9 cellular contexts compared by ENCODE assay signal in the genomic region with DNA sequence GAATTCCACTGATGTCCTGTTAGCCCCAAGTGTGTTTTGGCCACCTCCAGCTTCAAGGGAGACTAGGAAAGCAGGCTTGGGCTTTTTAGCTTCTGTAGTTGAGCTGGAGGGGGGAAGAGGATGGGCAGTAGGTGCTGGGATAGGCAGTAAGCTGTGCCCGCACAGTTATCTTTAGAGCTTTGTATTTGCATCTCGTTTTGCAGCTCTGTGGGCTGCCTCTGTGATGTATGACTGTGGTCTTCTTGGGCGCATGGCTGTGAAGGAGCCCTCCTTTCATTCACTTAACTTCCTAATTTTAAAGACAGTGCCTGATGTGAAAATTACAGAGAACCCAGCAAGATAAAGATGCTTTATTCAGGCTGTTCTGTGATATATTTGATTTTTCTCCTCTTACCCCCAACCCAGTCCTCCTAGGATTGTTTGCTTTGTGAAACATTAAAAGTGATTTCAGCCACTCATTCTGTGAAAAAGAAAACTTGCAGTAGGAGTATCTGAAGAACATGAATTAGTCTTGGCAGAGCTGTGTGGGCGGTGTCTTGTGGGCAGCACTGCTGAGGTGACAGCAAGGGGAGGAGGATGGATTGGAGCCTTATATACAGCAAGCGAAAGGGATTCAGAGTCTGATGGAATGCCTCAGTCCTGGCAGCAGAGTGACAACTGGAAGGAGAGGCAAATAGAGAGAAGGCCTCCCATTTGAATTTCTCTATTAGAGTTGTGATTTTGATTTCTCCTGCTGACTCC.
DNase-seq lines count a peak whose midpoint lies in the region; ATAC-seq and TF ChIP-seq lines count a peak whose summit lies in the region.
"Had no signal": no experiment of that assay in that cellular context is flagged by ENCODE, and none has a peak within 500 bp of the region (broad histone marks: within the 10 kb centered on the region; RNA-seq: fewer than 3 reads in every experiment).

No MANE protein-coding gene starts in this region.

- H3K27ac Mint-ChIP-seq in CD14-positive monocyte = peak overlapping the region in 5 of 7 donors; percentile 3 to 95 (median 79)
- peak overlapping the region; percentile 79 for H3K27ac Mint-ChIP-seq in activated CD4-positive, alpha-beta T cell treated with anti-CD3 and anti-CD28 coated beads, Interleukin-2, amount 10 ng/mL, durations not matched to agents 24 days and 14 days

- H3K36me3 Mint-ChIP-seq in CD14-positive monocyte = peaks cover 39 to 50% of the 10 kb centered on the region in 2 donors
- peaks cover 48% of the 10 kb centered on the region for H3K36me3 Mint-ChIP-seq in activated CD4-positive, alpha-beta T cell treated with anti-CD3 and anti-CD28 coated beads, Interleukin-2, amount 10 ng/mL, durations not matched to agents 24 days and 14 days (ENCODE audit: low read depth)

- no peak overlapping the region for H3K4me3 ChIP-seq in H7 (ENCODE audit: insufficient read depth, low read depth, low read length)
- H3K4me3 ChIP-seq: BLaER1 had no signal

- peaks cover 5% of the 10 kb centered on the region for H3K36me3 ChIP-seq in H7 (replicated peaks; ENCODE audit: control insufficient read depth, insufficient read depth, low read length)

- peaks cover 0 to 2% (median 0%) of the 10 kb centered on the region in 3 donors for H3K27me3 Mint-ChIP-seq in CD14-positive monocyte (ENCODE audit: low read depth in 3 of 3)
- H3K27me3 Mint-ChIP-seq in activated CD4-positive, alpha-beta T cell treated with anti-CD3 and anti-CD28 coated beads, Interleukin-2, amount 10 ng/mL, durations not matched to agents 24 days and 14 days = no peaks in the 10 kb centered on the region

- DNase-seq in CD14-positive monocyte (ENCODE audit: low spot score) (no peak), myocyte (ENCODE audit: low read depth) (peak; percentile 33), H7 (no peak), dedifferentiated amniotic fluid mesenchymal stem cell (ENCODE audit: extremely low spot score) (no peak), NCI-H1436 treated with DMSO at 0.1 percent for 48 hours (lab: John Stamatoyannopoulos, UW) (no peak)
- DNase-seq in activated CD4-positive, alpha-beta T cell treated with anti-CD3 and anti-CD28 coated beads, Interleukin-2, amount 10 ng/mL, durations not matched to agents 24 days and 14 days = peak; percentile 72

- intact Hi-C loops in CD14-positive monocyte (cut with micrococcal nuclease) = no loop called here
- intact Hi-C loops in activated CD4-positive, alpha-beta T cell treated with anti-CD3 and anti-CD28 coated beads, Interleukin-2, amount 10 ng/mL, durations not matched to agents 24 days and 14 days (cut with micrococcal nuclease) = loop anchor here (1.0 to 5.0 kb wide), 3 partner anchors 26 to 206 kb away; no protein-coding TSS in a partner anchor

- TF ChIP-seq CTCF in CD14-positive monocyte (IDR thresholded peaks at IDR 0.05) = no peak

- ATAC-seq in HG02610 (IDR thresholded peaks at IDR 0.05; ENCODE audit: unreplicated experiment) (peak; percentile 81), HG02981 (IDR thresholded peaks at IDR 0.05; ENCODE audit: unreplicated experiment) (no peak)

- H3K4me3 Mint-ChIP-seq in CD14-positive monocyte = no peak overlapping the region
- H3K4me3 Mint-ChIP-seq in activated CD4-positive, alpha-beta T cell treated with anti-CD3 and anti-CD28 coated beads, Interleukin-2, amount 10 ng/mL, durations not matched to agents 24 days and 14 days = no peak overlapping the region

- peaks cover 0 to 14% (median 6%) of the 10 kb centered on the region in 7 donors for H3K9me3 Mint-ChIP-seq in CD14-positive monocyte
- peaks cover 15% of the 10 kb centered on the region for H3K9me3 Mint-ChIP-seq in activated CD4-positive, alpha-beta T cell treated with anti-CD3 and anti-CD28 coated beads, Interleukin-2, amount 10 ng/mL, durations not matched to agents 24 days and 14 days

- H3K27me3 ChIP-seq in H7 (ENCODE audit: control insufficient read depth, insufficient read depth, low read length) = no peaks in the 10 kb centered on the region
- H3K27me3 ChIP-seq: BLaER1 had no signal

- H3K4me1 Mint-ChIP-seq in CD14-positive monocyte = peaks cover 28% of the 10 kb centered on the region
- H3K4me1 Mint-ChIP-seq in activated CD4-positive, alpha-beta T cell treated with anti-CD3 and anti-CD28 coated beads, Interleukin-2, amount 10 ng/mL, durations not matched to agents 24 days and 14 days = peaks cover 34% of the 10 kb centered on the region

Comparison
In these comparisons a context has a peak if more than half of its experiments do, and no peak if none do; other contexts are left out.
1. DNase-seq: peak in activated CD4-positive, alpha-beta T cell treated with anti-CD3 and anti-CD28 coated beads, Interleukin-2, amount 10 ng/mL, durations not matched to agents 24 days and 14 days (single experiment) and myocyte (single experiment); none in CD14-positive monocyte (single experiment), H7 (single experiment), dedifferentiated amniotic fluid mesenchymal stem cell (single experiment) and NCI-H1436 treated with DMSO at 0.1 percent for 48 hours (single experiment).